Comparison of ENCODE assay signal across 23 cellular contexts in genomic region chr12:84817297-84817696, GRCh38.
DNase-seq lines count a peak whose midpoint lies in the region; ATAC-seq, FAIRE-seq and TF ChIP-seq lines count a peak whose summit lies in the region.
"Had no signal": no experiment of that assay in that cellular context is flagged by ENCODE, and none has a peak within 500 bp of the region (broad histone marks: within the 10 kb centered on the region; RNA-seq: fewer than 3 reads in every experiment).

No MANE protein-coding gene starts in this region.

- H3K27me3 ChIP-seq in IMR-90 (ENCODE audit: control insufficient read depth, insufficient read depth, low read length) (no peaks in the 10 kb centered on the region), K562 (ENCODE audit: control insufficient read depth in 2 of 2, insufficient read depth in 2 of 2, low read length in 2 of 2) (no peaks in the 10 kb centered on the region), osteoblast (ENCODE audit: insufficient read depth, low read length) (no peaks in the 10 kb centered on the region), H9 (ENCODE audit: insufficient read depth, low read length) (no peaks in the 10 kb centered on the region)
- H3K27me3 ChIP-seq: BLaER1 had no signal

- no peaks in the 10 kb centered on the region for H3K9me3 Mint-ChIP-seq in H9

- H3K36me3 Mint-ChIP-seq in H9 (ENCODE audit: insufficient read depth in 1 of 3, low read depth in 3 of 3), result no peaks in the 10 kb centered on the region
- H3K36me3 Mint-ChIP-seq: CD14-positive monocyte; CD4-positive, alpha-beta memory T cell had no signal

- H3T11ph ChIP-seq in H9 (ENCODE audit: low read length), result no peak overlapping the region

- no peaks in the 10 kb centered on the region for H3K36me3 ChIP-seq in IMR-90 (ENCODE audit: control insufficient read depth, insufficient read depth, low read length)
- H3K36me3 ChIP-seq in K562 (ENCODE audit: control insufficient read depth, insufficient read depth, low read length), result no peaks in the 10 kb centered on the region
- H3K36me3 ChIP-seq in osteoblast (ENCODE audit: insufficient read depth, low read length), result no peaks in the 10 kb centered on the region
- H3K36me3 ChIP-seq: BLaER1, HAP-1 had no signal

- no peaks in the 10 kb centered on the region for H3K4me1 Mint-ChIP-seq in H9
- H3K4me1 Mint-ChIP-seq: CD14-positive monocyte; CD4-positive, alpha-beta memory T cell had no signal

- H3K4me1 ChIP-seq in IMR-90 (ENCODE audit: control insufficient read depth, insufficient read depth, low read length) (no peaks in the 10 kb centered on the region), K562 (replicated peaks in 1 of 2; ENCODE audit: control insufficient read depth in 2 of 2, insufficient read depth in 2 of 2, low read length in 2 of 2) (no peaks in the 10 kb centered on the region), osteoblast (ENCODE audit: insufficient read depth, low read length) (peaks cover 3% of the 10 kb centered on the region), H9 (ENCODE audit: insufficient read depth, low read length) (no peaks in the 10 kb centered on the region)
- H3K4me1 ChIP-seq: BLaER1, HAP-1 had no signal

- no peak overlapping the region for H3K4ac ChIP-seq in IMR-90 (ENCODE audit: low read depth, low read length)
- H3K4ac ChIP-seq in H9 (ENCODE audit: low read depth, low read length), result no peak overlapping the region

- BruUV-seq in IMR-90 (replicated peaks; lab: Mats Ljungman, UMichigan) (no TSS peak), K562 (replicated peaks; lab: Mats Ljungman, UMichigan) (no TSS peak)

- no peaks in the 10 kb centered on the region for H3K79me2 ChIP-seq in K562 (ENCODE audit: control insufficient read depth, insufficient read depth, low read length)
- no peaks in the 10 kb centered on the region for H3K79me2 ChIP-seq in osteoblast (ENCODE audit: insufficient read depth, low read length)
- no peaks in the 10 kb centered on the region for H3K79me2 ChIP-seq in H9 (ENCODE audit: insufficient read depth, low read length)

- H3K56ac ChIP-seq in IMR-90 (ENCODE audit: extremely low read depth, insufficient read depth, low read length), result no peak overlapping the region
- H3K56ac ChIP-seq in H9 (ENCODE audit: insufficient read length, low read depth, low read length), result no peak overlapping the region

- H2BK15ac ChIP-seq in IMR-90 (ENCODE audit: low read depth, low read length), result no peak overlapping the region
- no peak overlapping the region for H2BK15ac ChIP-seq in H9 (ENCODE audit: low read depth, low read length)

- no peak for TF ChIP-seq EP300 in K562 (IDR thresholded peaks at IDR 0.05; ENCODE audit: low read length)

- H3K23me2 ChIP-seq in H9 (ENCODE audit: insufficient read length, low read depth, low read length, poor library complexity, severe bottlenecking), result no peaks in the 10 kb centered on the region

- intact Hi-C loops in IMR-90 (cut with micrococcal nuclease), result no loop called here
- intact Hi-C loops in K562 (cut with micrococcal nuclease), result no loop called here

- DNase-seq in EH (ENCODE audit: low read depth), result peak; percentile 14
- DNase-seq in IMR-90, result no peak
- DNase-seq in K562 (ENCODE audit: extremely low read depth in 1 of 4, low spot score in 3 of 4), result no peak
- peak; percentile 0 for DNase-seq in osteoblast (ENCODE audit: insufficient read length, low spot score, missing footprints)
- DNase-seq in H9, result no peak
- DNase-seq in mesenteric fat pad (ENCODE audit: low spot score), result no peak
- DNase-seq: CD4-positive, alpha-beta memory T cell; COR-L47; DMS 273 treated with DMSO at 0.1 percent for 48 hours; DMS53; DND-41; GDM1; Karpas-422; KBM-7 had no signal

- H3K27ac ChIP-seq in IMR-90 (ENCODE audit: insufficient read depth, low read length), result no peak overlapping the region
- no peak overlapping the region for H3K27ac ChIP-seq in K562 (ENCODE audit: extremely low read depth, low read depth, low read length)
- H3K27ac ChIP-seq in osteoblast (ENCODE audit: low read depth, low read length), result no peak overlapping the region
- no peak overlapping the region for H3K27ac ChIP-seq in H9 (ENCODE audit: insufficient read length, low read depth, low read length)
- H3K27ac ChIP-seq: BLaER1 had no signal

- no peak overlapping the region for H2AFZ ChIP-seq in IMR-90 (replicated peaks; ENCODE audit: low read length, poor library complexity)
- no peak overlapping the region for H2AFZ ChIP-seq in K562 (ENCODE audit: low read depth, low read length)
- H2AFZ ChIP-seq in osteoblast (ENCODE audit: low read length), result no peak overlapping the region
- H2AFZ ChIP-seq in H9 (ENCODE audit: low read length), result no peak overlapping the region

- H4K91ac ChIP-seq in IMR-90 (ENCODE audit: insufficient read depth, low read depth, low read length) (no peak overlapping the region), H9 (ENCODE audit: insufficient read length, low read depth, low read length) (no peak overlapping the region)

- no peak overlapping the region for H3K9ac ChIP-seq in IMR-90 (ENCODE audit: low read depth, low read length)
- no peak overlapping the region for H3K9ac ChIP-seq in K562 (ENCODE audit: insufficient read depth in 1 of 2, low read depth in 2 of 2, low read length in 2 of 2)
- no peak overlapping the region for H3K9ac ChIP-seq in H9 (ENCODE audit: extremely low read depth, insufficient read length, low read length)
- H3K9ac ChIP-seq: BLaER1 had no signal

- H3K4me3 Mint-ChIP-seq in H9, result no peak overlapping the region
- H3K4me3 Mint-ChIP-seq: CD14-positive monocyte; CD4-positive, alpha-beta memory T cell had no signal

- TF ChIP-seq RAD21 in IMR-90 (IDR thresholded peaks at IDR 0.05; ENCODE audit: low read length) (no peak), K562 (CRISPR knock-in tag; conservative IDR thresholded peaks at IDR 0.05 in 1 of 2, IDR thresholded peaks at IDR 0.05 in 1 of 2) (no peak)

- H3K4me2 ChIP-seq in IMR-90 (ENCODE audit: low read depth, low read length) (no peak overlapping the region), K562 (ENCODE audit: insufficient read depth, low read length) (no peak overlapping the region), osteoblast (ENCODE audit: insufficient read depth, low read length) (no peak overlapping the region), H9 (ENCODE audit: insufficient read depth, insufficient read length, low read length) (no peak overlapping the region)
- H3K4me2 ChIP-seq: BLaER1 had no signal

- H4K20me1 ChIP-seq in IMR-90 (ENCODE audit: insufficient read depth, low read length), result no peaks in the 10 kb centered on the region
- H4K20me1 ChIP-seq in K562 (replicated peaks; ENCODE audit: control insufficient read depth, insufficient read depth, low read length), result no peaks in the 10 kb centered on the region
- H4K20me1 ChIP-seq in osteoblast (ENCODE audit: insufficient read depth, low read length), result no peaks in the 10 kb centered on the region
- H4K20me1 ChIP-seq in H9 (ENCODE audit: control insufficient read depth, insufficient read depth, insufficient read length), result no peaks in the 10 kb centered on the region
- H4K20me1 ChIP-seq: BLaER1 had no signal

- H3K18ac ChIP-seq in IMR-90 (ENCODE audit: low read depth, low read length) (no peak overlapping the region), H9 (ENCODE audit: insufficient read length, low read depth, low read length) (no peak overlapping the region)

- no peak overlapping the region for H3K4me3 ChIP-seq in IMR-90 (ENCODE audit: insufficient read depth, low read depth, low read length)
- H3K4me3 ChIP-seq in K562, result no peak overlapping the region
- no peak overlapping the region for H3K4me3 ChIP-seq in osteoblast (ENCODE audit: insufficient read depth, low read length)
- H3K4me3 ChIP-seq: BLaER1, HAP-1 had no signal

- H3K23ac ChIP-seq in IMR-90 (ENCODE audit: low read depth, low read length) (no peak overlapping the region), H9 (ENCODE audit: insufficient read length, low read depth, low read length) (no peak overlapping the region)

- POLR2A ChIA-PET in IMR-90 (lab: Charles Lee; ENCODE audit: unreplicated experiment) (no interaction called here), K562 (lab: Yijun Ruan, JAX) (no interaction called here)

- in situ Hi-C loops in IMR-90 (cut with MboI; ENCODE audit: low sequenced_read_pairs) (no loop called here), K562 (cut with MboI) (no loop called here)

- no peak overlapping the region for H4K8ac ChIP-seq in IMR-90 (ENCODE audit: low read depth in 2 of 2, low read length in 2 of 2)
- no peak overlapping the region for H4K8ac ChIP-seq in H9 (replicated peaks; ENCODE audit: insufficient read length, low read depth, low read length)

- no peak overlapping the region for H4K5ac ChIP-seq in IMR-90 (ENCODE audit: low read depth, low read length)
- no peak overlapping the region for H4K5ac ChIP-seq in H9 (ENCODE audit: insufficient read length, low read depth, low read length)

- H3K14ac ChIP-seq in IMR-90 (replicated peaks; ENCODE audit: low read depth, low read length) (no peak overlapping the region), H9 (ENCODE audit: insufficient read depth, low read length) (no peak overlapping the region)

- H3K9me1 ChIP-seq in IMR-90 (ENCODE audit: insufficient read depth, low read length) (no peaks in the 10 kb centered on the region), K562 (ENCODE audit: control insufficient read depth, insufficient read depth, low read length) (no peaks in the 10 kb centered on the region)

- TF ChIP-seq POLR2A in IMR-90 (IDR thresholded peaks at IDR 0.05; ENCODE audit: low read depth, low read length), result no peak
- TF ChIP-seq POLR2A in K562 (conservative IDR thresholded peaks at IDR 0.05), result no peak

- H2AK9ac ChIP-seq in IMR-90 (replicated peaks; ENCODE audit: low read depth, low read length, poor library complexity), result no peak overlapping the region

- no peak overlapping the region for H2BK120ac ChIP-seq in IMR-90 (ENCODE audit: low read depth, low read length)
- no peak overlapping the region for H2BK120ac ChIP-seq in H9 (ENCODE audit: low read depth, low read length, poor library complexity, severe bottlenecking)

- H2BK5ac ChIP-seq in IMR-90 (ENCODE audit: low read depth, low read length, poor library complexity, severe bottlenecking) (no peak overlapping the region), H9 (ENCODE audit: insufficient read length, low read length) (no peak overlapping the region)

- no peak overlapping the region for H2AK5ac ChIP-seq in IMR-90 (ENCODE audit: low read depth, low read length)
- H2AK5ac ChIP-seq in H9 (ENCODE audit: insufficient read length, low read length), result no peak overlapping the region

- TF ChIP-seq CTCF in IMR-90 (conservative IDR thresholded peaks at IDR 0.05; ENCODE audit: low read depth, low read length) (no peak), K562 (IDR thresholded peaks at IDR 0.05 in 2 of 3, conservative IDR thresholded peaks at IDR 0.05 in 1 of 3; ENCODE audit: insufficient read depth in 2 of 3, low read depth in 1 of 3, low read length in 3 of 3) (no peak), osteoblast (IDR thresholded peaks at IDR 0.05; ENCODE audit: extremely low read depth, low read depth, low read length) (no peak), H9 (conservative IDR thresholded peaks at IDR 0.05) (no peak)

- no peak overlapping the region for H2BK12ac ChIP-seq in H9 (ENCODE audit: insufficient read length, low read depth, low read length)

- CTCF ChIA-PET in IMR-90 (lab: Yijun Ruan, JAX) (interaction anchor here (0.6 kb wide), 1 partner anchor 191 kb away, joined by 3 read pairs; no protein-coding TSS in a partner anchor), K562 (lab: Yijun Ruan, JAX; ENCODE audit: low intra/inter-chr PET ratio) (no interaction called here)

- H2BK20ac ChIP-seq in IMR-90 (ENCODE audit: low read depth, low read length) (no peak overlapping the region), H9 (ENCODE audit: low read depth, low read length, poor library complexity, severe bottlenecking) (no peak overlapping the region)

- peaks cover 41% of the 10 kb centered on the region for H3K27me3 Mint-ChIP-seq in H9 (ENCODE audit: low read depth)

- no peak for ATAC-seq in IMR-90 (ENCODE audit: low read depth)
- no peak for ATAC-seq in K562
- ATAC-seq in GM18870 (IDR thresholded peaks at IDR 0.05; ENCODE audit: unreplicated experiment), result no peak

- FAIRE-seq in K562 (lab: Jason Lieb, UNC), result no peak
- FAIRE-seq: A204.1, GM12892, GM18507, GM19239, H1 had no signal

- H3K9me3 ChIP-seq in IMR-90 (ENCODE audit: control insufficient read depth, insufficient read depth, low read length), result no peaks in the 10 kb centered on the region
- no peaks in the 10 kb centered on the region; the same call in 1 of the 2 replicates for H3K9me3 ChIP-seq in K562 (replicated peaks; ENCODE audit: control insufficient read depth, insufficient read depth, low read depth, low read length)
- no peaks in the 10 kb centered on the region for H3K9me3 ChIP-seq in osteoblast (ENCODE audit: low read depth, low read length)
- no peaks in the 10 kb centered on the region for H3K9me3 ChIP-seq in H9 (ENCODE audit: control insufficient read depth, low read depth, low read length)
- H3K9me3 ChIP-seq: BLaER1, HAP-1 had no signal

- H3K79me1 ChIP-seq in IMR-90 (ENCODE audit: low read depth in 1 of 2, low read length in 2 of 2) (no peaks in the 10 kb centered on the region), H9 (ENCODE audit: insufficient read depth, low read depth, low read length, poor library complexity, severe bottlenecking) (no peaks in the 10 kb centered on the region)

- no peak overlapping the region for H3K27ac Mint-ChIP-seq in H9
- H3K27ac Mint-ChIP-seq: CD14-positive monocyte; CD4-positive, alpha-beta memory T cell had no signal

- dilution Hi-C loops in IMR-90 (cut with HindIII; ENCODE audit: low sequenced_read_pairs, unreplicated experiment), result no loop called here

Comparison
In these comparisons a context has a peak if more than half of its experiments do, and no peak if none do; other contexts are left out.
1. DNase-seq: peak in EH (single experiment) and osteoblast (single experiment); none in IMR-90 (single experiment), K562 (0 of 4), H9 (single experiment) and mesenteric fat pad (single experiment).